ENCODE assay signal across 1 cellular context in genomic region chr14:74302634-74303569, GRCh38.
A peak's percentile ranks its signal among the peaks of the same experiment; 100 is the strongest.
TF ChIP-seq lines count a peak whose summit lies in the region.

TSS of gene ABCD4 (minus strand) at chr14:74302934. CDS start at chr14:74302912, 22 bp downstream.

TF ChIP-seq in HepG2, 621 proteins besides CTCF, POLR2A, EP300 and RAD21 (continued from another document and continues in another):
- TF ChIP-seq TIGD3 (CRISPR knock-in tag; IDR thresholded peaks at IDR 0.05; ENCODE audit: borderline replicate concordance) (peak; percentile 56; the same call in 1 of the 2 replicates), NR3C1 (CRISPR knock-in tag; IDR thresholded peaks at IDR 0.05) (no peak), ZBTB20 (CRISPR knock-in tag; IDR thresholded peaks at IDR 0.05; ENCODE audit: borderline replicate concordance, low read depth) (no peak; the same call in 1 of the 2 replicates), ZNF234 (CRISPR knock-in tag; conservative IDR thresholded peaks at IDR 0.05) (no peak; the same call in 1 of the 2 replicates), ZNF776 (CRISPR knock-in tag; IDR thresholded peaks at IDR 0.05) (peak; percentile 74; the same call in 1 of the 2 replicates), ZNF558 (CRISPR knock-in tag; IDR thresholded peaks at IDR 0.05; ENCODE audit: borderline replicate concordance) (no peak), CERS6 (CRISPR knock-in tag; IDR thresholded peaks at IDR 0.05) (no peak), ZNF841 (CRISPR knock-in tag; IDR thresholded peaks at IDR 0.05; ENCODE audit: borderline replicate concordance) (no peak), TFE3 (CRISPR knock-in tag; IDR thresholded peaks at IDR 0.05) (0 out of 2 replicates have a peak, but pooled peaks have one; percentile 42), AGO1 (IDR thresholded peaks at IDR 0.05; ENCODE audit: low read depth, low read length, poor library complexity, severe bottlenecking) (peak; percentile 47), FOXK2 (IDR thresholded peaks at IDR 0.05) (no peak), ZUFSP (CRISPR knock-in tag; IDR thresholded peaks at IDR 0.05; ENCODE audit: borderline replicate concordance) (no peak), THRA (CRISPR knock-in tag; IDR thresholded peaks at IDR 0.05; ENCODE audit: borderline replicate concordance) (peak; percentile 55; the same call in 1 of the 2 replicates), HIC2 (CRISPR knock-in tag; IDR thresholded peaks at IDR 0.05; ENCODE audit: low read depth) (no peak), ZFY (CRISPR knock-in tag; IDR thresholded peaks at IDR 0.05) (peak; percentile 95), GZF1 (CRISPR knock-in tag; IDR thresholded peaks at IDR 0.05) (peak; percentile 90), ZNF143 (CRISPR knock-in tag; IDR thresholded peaks at IDR 0.05) (peak; percentile 34; the same call in 1 of the 2 replicates), CENPBD1 (CRISPR knock-in tag; IDR thresholded peaks at IDR 0.05; ENCODE audit: borderline replicate concordance, low read depth) (no peak), NCOR1 (IDR thresholded peaks at IDR 0.05; ENCODE audit: borderline replicate concordance, low read length) (no peak), SCMH1 (CRISPR knock-in tag; IDR thresholded peaks at IDR 0.05; ENCODE audit: borderline replicate concordance) (no peak), BRCA1 (CRISPR knock-in tag; IDR thresholded peaks at IDR 0.05) (no peak), RFX3 (CRISPR knock-in tag; IDR thresholded peaks at IDR 0.05) (no peak), ZNF792 (CRISPR knock-in tag; IDR thresholded peaks at IDR 0.05) (peak; percentile 74; the same call in 1 of the 2 replicates), GATAD2A (CRISPR knock-in tag; IDR thresholded peaks at IDR 0.05) (peak; percentile 39; the same call in 1 of the 2 replicates), ZNF644 (CRISPR knock-in tag; IDR thresholded peaks at IDR 0.05; ENCODE audit: low read depth) (no peak), FOXM1 (CRISPR knock-in tag; IDR thresholded peaks at IDR 0.05) (no peak), CREBL2 (CRISPR knock-in tag; IDR thresholded peaks at IDR 0.05; ENCODE audit: borderline replicate concordance) (no peak), ZNF496 (CRISPR knock-in tag; IDR thresholded peaks at IDR 0.05; ENCODE audit: insufficient replicate concordance) (no peak), JUNB (CRISPR knock-in tag; IDR thresholded peaks at IDR 0.05; ENCODE audit: borderline replicate concordance) (no peak), ZNF451 (CRISPR knock-in tag; IDR thresholded peaks at IDR 0.05) (no peak), CEBPG (CRISPR knock-in tag; IDR thresholded peaks at IDR 0.05) (no peak), ZNF674 (CRISPR knock-in tag; IDR thresholded peaks at IDR 0.05; ENCODE audit: low read depth) (no peak), ARID5B (CRISPR knock-in tag; IDR thresholded peaks at IDR 0.05) (peak; percentile 62), NR0B2 (CRISPR knock-in tag; IDR thresholded peaks at IDR 0.05) (0 out of 2 replicates have a peak, but pooled peaks have one; percentile 53), DDIT3 (CRISPR knock-in tag; IDR thresholded peaks at IDR 0.05) (no peak), ZNF17 (CRISPR knock-in tag; IDR thresholded peaks at IDR 0.05) (no peak), STAT6 (CRISPR knock-in tag; IDR thresholded peaks at IDR 0.05; ENCODE audit: borderline replicate concordance) (no peak), SP4 (CRISPR knock-in tag; IDR thresholded peaks at IDR 0.05) (peak; percentile 80), GLMP (CRISPR knock-in tag; IDR thresholded peaks at IDR 0.05; ENCODE audit: borderline replicate concordance) (no peak), SIN3A (IDR thresholded peaks at IDR 0.05; ENCODE audit: borderline replicate concordance, low read depth, low read length) (peak; percentile 73; the same call in 1 of the 2 replicates), SMAD9 (CRISPR knock-in tag; IDR thresholded peaks at IDR 0.05) (no peak), ZSCAN29 (CRISPR knock-in tag; conservative IDR thresholded peaks at IDR 0.05) (no peak)
